In the genomic region with DNA sequence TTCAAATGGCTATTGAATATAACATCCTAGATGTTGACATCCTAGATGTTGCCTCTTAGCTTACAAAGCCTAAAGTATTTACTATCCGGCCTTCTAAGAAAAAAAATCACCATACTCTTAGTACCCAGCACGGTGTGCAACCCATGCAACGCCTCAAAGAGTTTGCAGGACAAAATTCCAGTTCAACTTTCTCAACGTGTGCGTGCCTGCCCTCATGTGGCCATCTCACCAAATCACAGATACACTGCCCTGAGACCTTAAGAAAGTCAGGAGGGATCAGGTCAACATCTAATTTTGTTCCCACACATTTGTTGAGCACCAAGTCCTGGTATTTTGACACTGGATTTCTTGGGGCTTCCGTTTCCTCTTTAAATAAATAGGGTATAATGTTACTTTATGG, we compare ENCODE assay signal across 8 cellular contexts.
DNase-seq lines count a peak whose midpoint lies in the region; ATAC-seq and TF ChIP-seq lines count a peak whose summit lies in the region.

No MANE protein-coding gene starts in this region.

- peaks cover 0 to 7% of the 10 kb centered on the region in 2 experiments; a peak in 1 of 4 replicates for H3K4me1 ChIP-seq in HCT116 (ENCODE audit: control insufficient read depth in 1 of 2, insufficient read depth in 2 of 2, low read length in 2 of 2)
- H3K4me1 ChIP-seq in left lung, result peaks cover 0 to 14% of the 10 kb centered on the region in 2 donors

- no peaks in the 10 kb centered on the region for H3K36me3 ChIP-seq in HCT116 (ENCODE audit: control insufficient read depth in 1 of 2, insufficient read depth in 2 of 2, low read length in 2 of 2)
- peaks cover 97% of the 10 kb centered on the region for H3K36me3 ChIP-seq in WERI-Rb-1
- peaks cover 0 to 16% of the 10 kb centered on the region in 2 donors for H3K36me3 ChIP-seq in left lung

- ATAC-seq in HCT116 (peak; percentile 50), left lung (peak; percentile 37), GM18498 (IDR thresholded peaks at IDR 0.05; ENCODE audit: unreplicated experiment) (no peak), GM18867 (IDR thresholded peaks at IDR 0.05; ENCODE audit: unreplicated experiment) (no peak), HG03342 (IDR thresholded peaks at IDR 0.05; ENCODE audit: unreplicated experiment) (no peak)

- DNase-seq in Caki2 (ENCODE audit: low read depth), result peak; percentile 14
- DNase-seq in HCT116 (ENCODE audit: low read depth, low spot score), result peak; percentile 23
- peak; percentile 46 for DNase-seq in WERI-Rb-1
- no peak for DNase-seq in left lung
- DNase-seq in activated CD4-positive, CD25-positive, alpha-beta regulatory T cell (lab: John Stamatoyannopoulos, UW), result no peak

- no peak for TF ChIP-seq POLR2A in HCT116 (IDR thresholded peaks at IDR 0.05; ENCODE audit: borderline replicate concordance, extremely low read depth, insufficient read depth, insufficient read length)

- H3K9ac ChIP-seq in HCT116 (ENCODE audit: low read length), result no peak overlapping the region

- peaks cover 17% of the 10 kb centered on the region for H3K27me3 ChIP-seq in HCT116 (ENCODE audit: insufficient read depth, low read length)
- no peaks in the 10 kb centered on the region for H3K27me3 ChIP-seq in WERI-Rb-1 (ENCODE audit: insufficient read depth, low read depth, severe bottlenecking)
- H3K27me3 ChIP-seq in left lung, result no peaks in the 10 kb centered on the region

- in situ Hi-C loops in Caki2 (cut with HindIII; ENCODE audit: low pct_unique_long_range_greater_than_20kb, low sequenced_read_pairs), result no loop called here

- H2AFZ ChIP-seq in HCT116 (ENCODE audit: low read depth, low read length, poor library complexity, severe bottlenecking), result no peak overlapping the region

- POLR2A ChIA-PET in HCT116 (lab: Charles Lee), result no interaction called here

- TF ChIP-seq CTCF in HCT116 (IDR thresholded peaks at IDR 0.05 in 2 of 3, conservative IDR thresholded peaks at IDR 0.05 in 1 of 3; ENCODE audit: borderline replicate concordance in 1 of 3, insufficient read depth in 1 of 3, low read depth in 2 of 3, low read length in 2 of 3), result peak; percentile 33 to 68 (median 67); a peak in 5 of 6 replicates
- peak; percentile 72 for TF ChIP-seq CTCF in WERI-Rb-1 (IDR thresholded peaks at IDR 0.05; ENCODE audit: low read depth, low read length)
- TF ChIP-seq CTCF in left lung (IDR thresholded peaks at IDR 0.05), result peak in 1 of 2 donors; percentile 23

- peak; percentile 51 for TF ChIP-seq RAD21 in HCT116 (IDR thresholded peaks at IDR 0.05; ENCODE audit: low read depth)

- CTCF ChIA-PET in HCT116 (lab: Charles Lee), result interaction anchor here (3.3 kb wide), 1 partner anchor 155 kb away, joined by 12 read pairs; no protein-coding TSS in a partner anchor

- no peaks in the 10 kb centered on the region for H3K79me2 ChIP-seq in HCT116 (ENCODE audit: insufficient read depth, low read length)

- H3K9me3 ChIP-seq in HCT116 (ENCODE audit: control insufficient read depth in 1 of 2, insufficient read depth in 1 of 2, low read depth in 1 of 2, low read length in 2 of 2) (no peaks in the 10 kb centered on the region), WERI-Rb-1 (ENCODE audit: severe bottlenecking) (no peaks in the 10 kb centered on the region), left lung (no peaks in the 10 kb centered on the region)

- H4K20me1 ChIP-seq in HCT116 (ENCODE audit: insufficient read depth), result no peaks in the 10 kb centered on the region

- H3K9me2 ChIP-seq in HCT116 (ENCODE audit: insufficient read depth), result no peaks in the 10 kb centered on the region

- H3K4me3 ChIP-seq in HCT116 (replicated peaks in 1 of 2; ENCODE audit: low read depth in 1 of 2, low read length in 2 of 2) (no peak overlapping the region), WERI-Rb-1 (ENCODE audit: low read depth, low read length) (no peak overlapping the region), left lung (no peak overlapping the region)

- H3K27ac ChIP-seq in HCT116 (ENCODE audit: low read depth, low read length) (no peak overlapping the region), WERI-Rb-1 (no peak overlapping the region), left lung (no peak overlapping the region)

- H3K4me2 ChIP-seq in HCT116 (ENCODE audit: low read length), result no peak overlapping the region

- no TSS peak for BruUV-seq in HCT116 (replicated peaks; lab: Mats Ljungman, UMichigan)

- intact Hi-C loops in HCT116 (cut with micrococcal nuclease) (loop anchor here (5.0 kb wide), 1 partner anchor 263 kb away; no protein-coding TSS in a partner anchor), left lung (cut with DNase I) (loop anchor here in 1 of 2 donors (10.0 kb wide), 1 partner anchor 160 kb away; no protein-coding TSS in a partner anchor)

- RAD21 ChIA-PET in HCT116 (lab: Charles Lee; ENCODE audit: low non-redundant PET in 1 of 2, low total read pairs in 2 of 2, uncharacterized antibody in 2 of 2, unreplicated experiment in 2 of 2), result no interaction called here

TF ChIP-seq in HCT116, 20 proteins besides CTCF, POLR2A, EP300 and RAD21:
- TF ChIP-seq SRF (IDR thresholded peaks at IDR 0.05; ENCODE audit: low read depth) (no peak), TCF7L2 (IDR thresholded peaks at IDR 0.05; ENCODE audit: borderline replicate concordance, extremely low read depth, insufficient read depth, insufficient read length) (no peak), EZH2 (IDR thresholded peaks at IDR 0.05) (no peak), CEBPB (IDR thresholded peaks at IDR 0.05; ENCODE audit: low read depth) (no peak), SP1 (IDR thresholded peaks at IDR 0.05; ENCODE audit: low read depth) (no peak), JUND (IDR thresholded peaks at IDR 0.05) (no peak), POLR2AphosphoS5 (IDR thresholded peaks at IDR 0.05; ENCODE audit: low read depth, low read length) (no peak), FOSL1 (IDR thresholded peaks at IDR 0.05; ENCODE audit: low read depth) (no peak), SIN3A (IDR thresholded peaks at IDR 0.05; ENCODE audit: low read depth) (no peak), ZFX (IDR thresholded peaks at IDR 0.05) (no peak), EGR1 (IDR thresholded peaks at IDR 0.05; ENCODE audit: low read depth) (no peak), CBX3 (IDR thresholded peaks at IDR 0.05; ENCODE audit: low read depth) (no peak), YY1 (IDR thresholded peaks at IDR 0.05; ENCODE audit: extremely low read depth, insufficient replicate concordance, low read depth, low read length) (no peak), ELF1 (IDR thresholded peaks at IDR 0.05; ENCODE audit: borderline replicate concordance, low read depth) (no peak), EZH2phosphoT487 (IDR thresholded peaks at IDR 0.05; ENCODE audit: borderline replicate concordance) (no peak), ZNF274 (IDR thresholded peaks at IDR 0.05; ENCODE audit: low read depth, low read length) (no peak)
- TF ChIP-seq, protein P1, sequence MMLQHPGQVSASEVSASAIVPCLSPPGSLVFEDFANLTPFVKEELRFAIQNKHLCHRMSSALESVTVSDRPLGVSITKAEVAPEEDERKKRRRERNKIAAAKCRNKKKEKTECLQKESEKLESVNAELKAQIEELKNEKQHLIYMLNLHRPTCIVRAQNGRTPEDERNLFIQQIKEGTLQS (IDR thresholded peaks at IDR 0.05), result no peak
- TF ChIP-seq, protein P2, sequence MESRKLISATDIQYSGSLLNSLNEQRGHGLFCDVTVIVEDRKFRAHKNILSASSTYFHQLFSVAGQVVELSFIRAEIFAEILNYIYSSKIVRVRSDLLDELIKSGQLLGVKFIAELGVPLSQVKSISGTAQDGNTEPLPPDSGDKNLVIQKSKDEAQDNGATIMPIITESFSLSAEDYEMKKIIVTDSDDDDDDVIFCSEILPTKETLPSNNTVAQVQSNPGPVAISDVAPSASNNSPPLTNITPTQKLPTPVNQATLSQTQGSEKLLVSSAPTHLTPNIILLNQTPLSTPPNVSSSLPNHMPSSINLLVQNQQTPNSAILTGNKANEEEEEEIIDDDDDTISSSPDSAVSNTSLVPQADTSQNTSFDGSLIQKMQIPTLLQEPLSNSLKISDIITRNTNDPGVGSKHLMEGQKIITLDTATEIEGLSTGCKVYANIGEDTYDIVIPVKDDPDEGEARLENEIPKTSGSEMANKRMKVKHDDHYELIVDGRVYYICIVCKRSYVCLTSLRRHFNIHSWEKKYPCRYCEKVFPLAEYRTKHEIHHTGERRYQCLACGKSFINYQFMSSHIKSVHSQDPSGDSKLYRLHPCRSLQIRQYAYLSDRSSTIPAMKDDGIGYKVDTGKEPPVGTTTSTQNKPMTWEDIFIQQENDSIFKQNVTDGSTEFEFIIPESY (IDR thresholded peaks at IDR 0.05; ENCODE audit: extremely low read depth, insufficient replicate concordance, low read length), result no peak
- TF ChIP-seq, protein P3, sequence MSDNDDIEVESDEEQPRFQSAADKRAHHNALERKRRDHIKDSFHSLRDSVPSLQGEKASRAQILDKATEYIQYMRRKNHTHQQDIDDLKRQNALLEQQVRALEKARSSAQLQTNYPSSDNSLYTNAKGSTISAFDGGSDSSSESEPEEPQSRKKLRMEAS (IDR thresholded peaks at IDR 0.05), result no peak
- TF ChIP-seq, protein P4, sequence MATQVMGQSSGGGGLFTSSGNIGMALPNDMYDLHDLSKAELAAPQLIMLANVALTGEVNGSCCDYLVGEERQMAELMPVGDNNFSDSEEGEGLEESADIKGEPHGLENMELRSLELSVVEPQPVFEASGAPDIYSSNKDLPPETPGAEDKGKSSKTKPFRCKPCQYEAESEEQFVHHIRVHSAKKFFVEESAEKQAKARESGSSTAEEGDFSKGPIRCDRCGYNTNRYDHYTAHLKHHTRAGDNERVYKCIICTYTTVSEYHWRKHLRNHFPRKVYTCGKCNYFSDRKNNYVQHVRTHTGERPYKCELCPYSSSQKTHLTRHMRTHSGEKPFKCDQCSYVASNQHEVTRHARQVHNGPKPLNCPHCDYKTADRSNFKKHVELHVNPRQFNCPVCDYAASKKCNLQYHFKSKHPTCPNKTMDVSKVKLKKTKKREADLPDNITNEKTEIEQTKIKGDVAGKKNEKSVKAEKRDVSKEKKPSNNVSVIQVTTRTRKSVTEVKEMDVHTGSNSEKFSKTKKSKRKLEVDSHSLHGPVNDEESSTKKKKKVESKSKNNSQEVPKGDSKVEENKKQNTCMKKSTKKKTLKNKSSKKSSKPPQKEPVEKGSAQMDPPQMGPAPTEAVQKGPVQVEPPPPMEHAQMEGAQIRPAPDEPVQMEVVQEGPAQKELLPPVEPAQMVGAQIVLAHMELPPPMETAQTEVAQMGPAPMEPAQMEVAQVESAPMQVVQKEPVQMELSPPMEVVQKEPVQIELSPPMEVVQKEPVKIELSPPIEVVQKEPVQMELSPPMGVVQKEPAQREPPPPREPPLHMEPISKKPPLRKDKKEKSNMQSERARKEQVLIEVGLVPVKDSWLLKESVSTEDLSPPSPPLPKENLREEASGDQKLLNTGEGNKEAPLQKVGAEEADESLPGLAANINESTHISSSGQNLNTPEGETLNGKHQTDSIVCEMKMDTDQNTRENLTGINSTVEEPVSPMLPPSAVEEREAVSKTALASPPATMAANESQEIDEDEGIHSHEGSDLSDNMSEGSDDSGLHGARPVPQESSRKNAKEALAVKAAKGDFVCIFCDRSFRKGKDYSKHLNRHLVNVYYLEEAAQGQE (IDR thresholded peaks at IDR 0.05; ENCODE audit: low read depth), result no peak
TF ChIP-seq in HCT116: peak in this region for 0.

Comparison
In these comparisons a context has a peak if more than half of its experiments do, and no peak if none do; other contexts are left out.
1. DNase-seq: peak in Caki2 (single experiment), HCT116 (single experiment) and WERI-Rb-1 (single experiment); none in left lung (0 of 2) and activated CD4-positive, CD25-positive, alpha-beta regulatory T cell (0 of 4).
2. ATAC-seq: peak in HCT116 (single experiment) and left lung (single experiment); none in GM18498 (single experiment), GM18867 (single experiment) and HG03342 (single experiment).